25 cellular contexts compared by ENCODE assay signal in the genomic region with DNA sequence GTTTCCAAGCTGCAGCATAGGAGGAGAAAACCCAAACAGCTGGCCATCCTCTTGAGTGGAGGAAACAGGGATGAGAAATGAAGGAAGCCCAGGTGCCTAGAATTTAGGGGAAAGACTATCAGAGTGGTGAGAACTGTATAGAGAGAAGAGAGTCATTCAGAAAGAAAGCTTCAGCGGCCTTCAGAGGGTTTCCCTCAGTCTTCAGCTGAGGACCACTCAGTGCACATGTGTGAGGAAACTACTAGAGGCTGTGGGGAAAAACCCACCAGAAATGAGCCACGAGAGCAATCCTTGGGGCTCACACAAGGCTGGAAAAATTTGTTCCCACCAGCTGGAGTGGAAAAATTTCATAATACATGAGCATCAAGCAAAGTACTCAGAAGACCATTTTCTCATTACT. TPM values are rescaled to one million over a fixed set of nuclear protein-coding genes. Genes with fewer than 3 reads are reported as not detected.
DNase-seq lines count a peak whose midpoint lies in the region; ATAC-seq and TF ChIP-seq lines count a peak whose summit lies in the region.
"Had no signal": no experiment of that assay in that cellular context is flagged by ENCODE, and none has a peak within 500 bp of the region (broad histone marks: within the 10 kb centered on the region; RNA-seq: fewer than 3 reads in every experiment).

No MANE protein-coding gene starts in this region.

- H3K36me3 Mint-ChIP-seq in activated CD8-positive, alpha-beta T cell treated with anti-CD3 and anti-CD28 coated beads for 36 hours (ENCODE audit: low read depth): peaks cover 81% of the 10 kb centered on the region
- H3K36me3 Mint-ChIP-seq in activated CD8-positive, alpha-beta T cell treated with anti-CD3 and anti-CD28 coated beads, Interleukin-2, amount 10 ng/mL, durations not matched to agents 7 days and 5 days (ENCODE audit: low read depth): peaks cover 84% of the 10 kb centered on the region
- peaks cover 19 to 92% (median 35%) of the 10 kb centered on the region in 3 donors for H3K36me3 Mint-ChIP-seq in CD8-positive, alpha-beta memory T cell
- peaks cover 10% of the 10 kb centered on the region for H3K36me3 Mint-ChIP-seq in activated naive CD8-positive, alpha-beta T cell
- H3K36me3 Mint-ChIP-seq in natural killer cell treated with Interleukin-12 subunit alpha and Interleukin-12 subunit beta and Interleukin-15 and Interleukin-18, amount 100 ng/mL, for 72 hours: peaks cover 67% of the 10 kb centered on the region

- POLR2A ChIA-PET in activated CD8-positive, alpha-beta T cell treated with anti-CD3 and anti-CD28 coated beads for 36 hours (lab: Charles Lee): interaction anchor here (1.2 to 2.7 kb wide), 6 partner anchors 10 to 19 kb away, joined by 3 to 13 read pairs (median 8); no protein-coding TSS in a partner anchor
- POLR2A ChIA-PET in activated CD8-positive, alpha-beta T cell treated with anti-CD3 and anti-CD28 coated beads, Interleukin-2, amount 10 ng/mL, durations not matched to agents 7 days and 5 days (lab: Charles Lee): interaction anchor here (1.1 kb wide), 1 partner anchor 11 kb away, joined by 3 read pairs; no protein-coding TSS in a partner anchor
- POLR2A ChIA-PET in CD8-positive, alpha-beta memory T cell (lab: Charles Lee): no interaction called here

- CTCF ChIA-PET in activated CD8-positive, alpha-beta T cell treated with anti-CD3 and anti-CD28 coated beads for 36 hours (lab: Charles Lee): interaction anchor here (2.1 to 8.4 kb wide), 3 partner anchors 14 to 181 kb away, joined by 6 to 67 read pairs (median 47); no protein-coding TSS in a partner anchor
- CTCF ChIA-PET in activated CD8-positive, alpha-beta T cell treated with anti-CD3 and anti-CD28 coated beads, Interleukin-2, amount 10 ng/mL, durations not matched to agents 7 days and 5 days (lab: Charles Lee): interaction anchor here (1.2 to 3.1 kb wide), 6 partner anchors 8 to 181 kb away, joined by 3 to 12 read pairs (median 10); no protein-coding TSS in a partner anchor
- CTCF ChIA-PET in CD8-positive, alpha-beta memory T cell (lab: Charles Lee): interaction anchor here (0.7 to 3.5 kb wide), 4 partner anchors 14 to 181 kb away, joined by 3 to 15 read pairs (median 6); no protein-coding TSS in a partner anchor

- ATAC-seq in activated CD8-positive, alpha-beta T cell treated with anti-CD3 and anti-CD28 coated beads for 36 hours: peak; percentile 59
- ATAC-seq in activated CD8-positive, alpha-beta T cell treated with anti-CD3 and anti-CD28 coated beads, Interleukin-2, amount 10 ng/mL, durations not matched to agents 7 days and 5 days: no peak
- ATAC-seq in natural killer cell treated with Interleukin-12 subunit alpha and Interleukin-12 subunit beta and Interleukin-15 and Interleukin-18, amount 100 ng/mL, for 72 hours: peak in 1 of 2 donors; percentile 49
- no peak for ATAC-seq in foreskin keratinocyte
- ATAC-seq: K562, left cardiac atrium had no signal

- H3K36me3 ChIP-seq in CD8-positive, alpha-beta memory T cell (ENCODE audit: insufficient read depth, low read length): peaks cover 87% of the 10 kb centered on the region
- H3K36me3 ChIP-seq: MG63, suprapubic skin, uterus had no signal

- H3K27me3 Mint-ChIP-seq in activated CD8-positive, alpha-beta T cell treated with anti-CD3 and anti-CD28 coated beads for 36 hours: no peaks in the 10 kb centered on the region
- H3K27me3 Mint-ChIP-seq in activated CD8-positive, alpha-beta T cell treated with anti-CD3 and anti-CD28 coated beads, Interleukin-2, amount 10 ng/mL, durations not matched to agents 7 days and 5 days (ENCODE audit: low read depth): no peaks in the 10 kb centered on the region
- H3K27me3 Mint-ChIP-seq in CD8-positive, alpha-beta memory T cell: no peaks in the 10 kb centered on the region
- H3K27me3 Mint-ChIP-seq in activated naive CD8-positive, alpha-beta T cell: no peaks in the 10 kb centered on the region
- no peaks in the 10 kb centered on the region for H3K27me3 Mint-ChIP-seq in natural killer cell treated with Interleukin-12 subunit alpha and Interleukin-12 subunit beta and Interleukin-15 and Interleukin-18, amount 100 ng/mL, for 72 hours

- H3K4me1 Mint-ChIP-seq in activated CD8-positive, alpha-beta T cell treated with anti-CD3 and anti-CD28 coated beads for 36 hours (ENCODE audit: low read depth): peaks cover 49% of the 10 kb centered on the region
- H3K4me1 Mint-ChIP-seq in activated CD8-positive, alpha-beta T cell treated with anti-CD3 and anti-CD28 coated beads, Interleukin-2, amount 10 ng/mL, durations not matched to agents 7 days and 5 days (ENCODE audit: low read depth): peaks cover 19% of the 10 kb centered on the region
- peaks cover 22 to 64% (median 62%) of the 10 kb centered on the region in 3 donors for H3K4me1 Mint-ChIP-seq in CD8-positive, alpha-beta memory T cell
- peaks cover 25% of the 10 kb centered on the region for H3K4me1 Mint-ChIP-seq in activated naive CD8-positive, alpha-beta T cell (ENCODE audit: low read depth)
- peaks cover 38 to 51% of the 10 kb centered on the region in 2 donors for H3K4me1 Mint-ChIP-seq in natural killer cell treated with Interleukin-12 subunit alpha and Interleukin-12 subunit beta and Interleukin-15 and Interleukin-18, amount 100 ng/mL, for 72 hours (ENCODE audit: low read depth in 2 of 2)

- no peaks in the 10 kb centered on the region for H3K27me3 ChIP-seq in CD8-positive, alpha-beta memory T cell (ENCODE audit: insufficient read depth, low read length, poor library complexity, severe bottlenecking)
- H3K27me3 ChIP-seq in foreskin keratinocyte: no peaks in the 10 kb centered on the region
- H3K27me3 ChIP-seq: BLaER1 treated with 17β-estradiol and CSF1 and Interleukin-3, amounts not matched to agents 10 nM and 100 nM; suprapubic skin; uterus had no signal

- no peak for TF ChIP-seq CTCF in activated CD8-positive, alpha-beta T cell treated with anti-CD3 and anti-CD28 coated beads for 36 hours (IDR thresholded peaks at IDR 0.05)
- no peak for TF ChIP-seq CTCF in foreskin keratinocyte (conservative IDR thresholded peaks at IDR 0.05)

- no peak for DNase-seq in activated CD8-positive, alpha-beta T cell treated with anti-CD3 and anti-CD28 coated beads for 36 hours
- DNase-seq in activated CD8-positive, alpha-beta T cell treated with anti-CD3 and anti-CD28 coated beads, Interleukin-2, amount 10 ng/mL, durations not matched to agents 7 days and 5 days: no peak
- no peak for DNase-seq in CD8-positive, alpha-beta memory T cell
- DNase-seq in natural killer cell treated with Interleukin-12 subunit alpha and Interleukin-12 subunit beta and Interleukin-15 and Interleukin-18, amount 100 ng/mL, for 72 hours (ENCODE audit: low spot score): no peak
- DNase-seq in foreskin keratinocyte (no peak), SIG-M5 treated with dmso at 0.1 percent for 504 hours (lab: John Stamatoyannopoulos, UW; ENCODE audit: unreplicated experiment) (no peak)
- DNase-seq in effector CD4-positive, alpha-beta T cell: no peak
- DNase-seq: ACHN; activated CD4-positive, alpha-beta T cell treated with anti-CD3 and anti-CD28 coated beads, Interleukin-2, amount 50 U/mL, for 4 hours; cortex of kidney; GM23248; head of caudate nucleus; left cardiac atrium; mesenchymal stem cell; MG63; NCI-H1436 treated with DMSO at 0.1 percent for 48 hours; NCI-H524 treated with DMSO at 0.1 percent for 48 hours; stimulated activated CD4-positive, alpha-beta T cell treated with anti-CD3 and anti-CD28 coated beads, Interleukin-12 subunit alpha, Interleukin-12 subunit beta, amount 100 ng/mL, for 4 hours; uterus had no signal

- H3K4me1 ChIP-seq in CD8-positive, alpha-beta memory T cell (ENCODE audit: insufficient read depth, low read length): no peaks in the 10 kb centered on the region
- H3K4me1 ChIP-seq in foreskin keratinocyte: no peaks in the 10 kb centered on the region
- H3K4me1 ChIP-seq: BLaER1 treated with 17β-estradiol and CSF1 and Interleukin-3, amounts not matched to agents 10 nM and 100 nM; suprapubic skin; uterus had no signal

- H3K4me3 Mint-ChIP-seq in activated CD8-positive, alpha-beta T cell treated with anti-CD3 and anti-CD28 coated beads for 36 hours: no peak overlapping the region
- H3K4me3 Mint-ChIP-seq in activated CD8-positive, alpha-beta T cell treated with anti-CD3 and anti-CD28 coated beads, Interleukin-2, amount 10 ng/mL, durations not matched to agents 7 days and 5 days: no peak overlapping the region
- H3K4me3 Mint-ChIP-seq in CD8-positive, alpha-beta memory T cell: no peak overlapping the region
- peak overlapping the region; percentile 10 for H3K4me3 Mint-ChIP-seq in activated naive CD8-positive, alpha-beta T cell
- peak overlapping the region; percentile 5 for H3K4me3 Mint-ChIP-seq in natural killer cell treated with Interleukin-12 subunit alpha and Interleukin-12 subunit beta and Interleukin-15 and Interleukin-18, amount 100 ng/mL, for 72 hours

- H3K27ac ChIP-seq in CD8-positive, alpha-beta memory T cell (ENCODE audit: low read depth, low read length): no peak overlapping the region
- H3K27ac ChIP-seq in foreskin keratinocyte: no peak overlapping the region
- H3K27ac ChIP-seq: BLaER1 treated with 17β-estradiol and CSF1 and Interleukin-3, amounts not matched to agents 10 nM and 100 nM; GM23248; suprapubic skin; uterus had no signal

- no peaks in the 10 kb centered on the region for H3K9me3 ChIP-seq in CD8-positive, alpha-beta memory T cell (ENCODE audit: low read length)
- H3K9me3 ChIP-seq: BLaER1 treated with 17β-estradiol and CSF1 and Interleukin-3, amounts not matched to agents 10 nM and 100 nM; MG63; suprapubic skin; uterus had no signal

- peak overlapping the region; percentile 53 for H3K27ac Mint-ChIP-seq in activated CD8-positive, alpha-beta T cell treated with anti-CD3 and anti-CD28 coated beads for 36 hours
- H3K27ac Mint-ChIP-seq in activated CD8-positive, alpha-beta T cell treated with anti-CD3 and anti-CD28 coated beads, Interleukin-2, amount 10 ng/mL, durations not matched to agents 7 days and 5 days: no peak overlapping the region
- H3K27ac Mint-ChIP-seq in CD8-positive, alpha-beta memory T cell: peak overlapping the region; percentile 26 to 96 (median 86)
- peak overlapping the region; percentile 89 for H3K27ac Mint-ChIP-seq in activated naive CD8-positive, alpha-beta T cell
- peak overlapping the region; percentile 55 to 83 for H3K27ac Mint-ChIP-seq in natural killer cell treated with Interleukin-12 subunit alpha and Interleukin-12 subunit beta and Interleukin-15 and Interleukin-18, amount 100 ng/mL, for 72 hours

- no peaks in the 10 kb centered on the region for H3K9me3 Mint-ChIP-seq in activated CD8-positive, alpha-beta T cell treated with anti-CD3 and anti-CD28 coated beads for 36 hours
- no peaks in the 10 kb centered on the region for H3K9me3 Mint-ChIP-seq in activated CD8-positive, alpha-beta T cell treated with anti-CD3 and anti-CD28 coated beads, Interleukin-2, amount 10 ng/mL, durations not matched to agents 7 days and 5 days (ENCODE audit: insufficient read depth)
- H3K9me3 Mint-ChIP-seq in CD8-positive, alpha-beta memory T cell: no peaks in the 10 kb centered on the region
- H3K9me3 Mint-ChIP-seq in activated naive CD8-positive, alpha-beta T cell (ENCODE audit: low read depth): no peaks in the 10 kb centered on the region
- H3K9me3 Mint-ChIP-seq in natural killer cell treated with Interleukin-12 subunit alpha and Interleukin-12 subunit beta and Interleukin-15 and Interleukin-18, amount 100 ng/mL, for 72 hours: no peaks in the 10 kb centered on the region

- intact Hi-C loops in activated CD8-positive, alpha-beta T cell treated with anti-CD3 and anti-CD28 coated beads for 36 hours (cut with micrococcal nuclease): no loop called here

- H3K4me3 ChIP-seq in CD8-positive, alpha-beta memory T cell (ENCODE audit: low read length): no peak overlapping the region
- H3K4me3 ChIP-seq: BLaER1 treated with 17β-estradiol and CSF1 and Interleukin-3, amounts not matched to agents 10 nM and 100 nM; GM23248; K562; MG63; suprapubic skin; uterus had no signal

RNA-seq across cellular contexts. Expression of gene CPB2, which starts 35.2 kb away (rescaled TPM):
- not detected for total RNA-seq in activated CD8-positive, alpha-beta T cell treated with anti-CD3 and anti-CD28 coated beads for 36 hours
- not detected for total RNA-seq in activated CD8-positive, alpha-beta T cell treated with anti-CD3 and anti-CD28 coated beads, Interleukin-2, amount 10 ng/mL, durations not matched to agents 7 days and 5 days
- not detected for total RNA-seq in CD8-positive, alpha-beta memory T cell
- polyA plus RNA-seq in CD8-positive, alpha-beta memory T cell: not detected
- not detected for total RNA-seq in natural killer cell treated with Interleukin-12 subunit alpha and Interleukin-12 subunit beta and Interleukin-15 and Interleukin-18, amount 100 ng/mL, for 72 hours
- not detected in 2 replicates for total RNA-seq in foreskin keratinocyte
- polyA plus RNA-seq in foreskin keratinocyte: not detected in 2 replicates
- total RNA-seq: GM23248, left cardiac atrium, myocyte, osteoblast had no signal

RNA-seq across cellular contexts. Expression of gene LCP1, which starts 41.9 kb away (rescaled TPM):
- 1,000 to 10,000 TPM; 1,014 to 1,019 TPM for total RNA-seq in activated CD8-positive, alpha-beta T cell treated with anti-CD3 and anti-CD28 coated beads for 36 hours
- 1,000 to 10,000 TPM; 1,296 to 1,321 TPM for total RNA-seq in activated CD8-positive, alpha-beta T cell treated with anti-CD3 and anti-CD28 coated beads, Interleukin-2, amount 10 ng/mL, durations not matched to agents 7 days and 5 days
- total RNA-seq in CD8-positive, alpha-beta memory T cell: 100 to 1,000 TPM; 838 to 869 TPM
- 1,545 TPM for polyA plus RNA-seq in CD8-positive, alpha-beta memory T cell
- total RNA-seq in natural killer cell treated with Interleukin-12 subunit alpha and Interleukin-12 subunit beta and Interleukin-15 and Interleukin-18, amount 100 ng/mL, for 72 hours: 1,000 to 10,000 TPM in 1 of 2 donors, 100 to 1,000 TPM in 1; 844 to 1,356 TPM
- 4.7 and 105 TPM in 2 replicates for total RNA-seq in foreskin keratinocyte
- 2.2 and 47.6 TPM in 2 replicates for polyA plus RNA-seq in foreskin keratinocyte
- total RNA-seq: GM23248, myocyte had no signal

Comparison
In these comparisons a context has a peak if more than half of its experiments do, and no peak if none do; other contexts are left out.
1. H3K4me3 Mint-ChIP-seq: peak in activated naive CD8-positive, alpha-beta T cell (single experiment) and natural killer cell treated with Interleukin-12 subunit alpha and Interleukin-12 subunit beta and Interleukin-15 and Interleukin-18, amount 100 ng/mL, for 72 hours (single experiment); none in activated CD8-positive, alpha-beta T cell treated with anti-CD3 and anti-CD28 coated beads for 36 hours (single experiment), activated CD8-positive, alpha-beta T cell treated with anti-CD3 and anti-CD28 coated beads, Interleukin-2, amount 10 ng/mL, durations not matched to agents 7 days and 5 days (single experiment) and CD8-positive, alpha-beta memory T cell (0 of 7).